In the genomic region with DNA sequence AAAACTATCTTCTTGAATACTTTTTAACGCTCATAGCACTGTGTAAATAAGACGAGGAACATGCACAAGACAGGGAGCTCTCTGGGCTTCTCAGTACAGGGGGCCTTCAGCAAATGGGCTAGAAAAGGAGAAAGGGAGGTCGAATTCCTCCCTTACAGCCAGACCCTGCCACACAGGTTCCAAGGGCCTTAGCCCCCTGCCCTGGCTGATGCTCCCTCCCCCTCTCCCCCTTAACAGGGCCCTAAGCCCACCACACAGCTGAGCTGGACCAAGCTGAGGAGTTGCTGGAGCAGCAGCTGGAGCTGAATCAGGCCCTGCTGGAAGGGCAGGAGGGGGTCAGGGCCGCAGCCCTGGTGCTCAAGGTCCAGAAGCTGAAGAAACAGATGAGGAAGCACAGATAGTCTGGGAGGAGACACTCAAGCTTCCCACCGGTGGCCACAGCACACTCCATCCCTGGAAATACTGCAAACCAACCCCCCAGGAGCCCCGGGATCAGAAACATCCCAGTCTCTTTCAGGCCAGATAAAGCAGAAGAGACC, we compare ENCODE assay signal across 22 cellular contexts.
DNase-seq lines count a peak whose midpoint lies in the region; ATAC-seq and TF ChIP-seq lines count a peak whose summit lies in the region.
"Had no signal": no experiment of that assay in that cellular context is flagged by ENCODE, and none has a peak within 500 bp of the region (broad histone marks: within the 10 kb centered on the region; RNA-seq: fewer than 3 reads in every experiment).

No MANE protein-coding gene starts in this region.

- H3K36me3 ChIP-seq in ovary: no peaks in the 10 kb centered on the region

- no peak for ATAC-seq in right cardiac atrium
- ATAC-seq: Panc1 had no signal

- 58% methylated on average over 6 of the region's 6 CpGs for WGBS in right cardiac atrium
- WGBS in ovary, 3 donors: 12 to 25% (median 19%) methylated on average over 6 of the region's 6 CpGs

- no peak for TF ChIP-seq POLR2A in ovary (IDR thresholded peaks at IDR 0.05)

- no peak overlapping the region for H3K4me3 ChIP-seq in right cardiac atrium (ENCODE audit: low read length)
- H3K4me3 ChIP-seq in ovary: no peak overlapping the region

- TF ChIP-seq EP300 in ovary (IDR thresholded peaks at IDR 0.05): no peak

- intact Hi-C loops in right cardiac atrium (cut with DNase I): no loop called here
- intact Hi-C loops in cardiac septum (cut with DNase I): no loop called here
- intact Hi-C loops in ovary (cut with DNase I): no loop called here

- no peak overlapping the region for H3K27ac ChIP-seq in right cardiac atrium (ENCODE audit: low read length)
- no peak overlapping the region for H3K27ac ChIP-seq in ovary
- H3K27ac ChIP-seq: C4-2B had no signal

- no peaks in the 10 kb centered on the region for H3K27me3 ChIP-seq in right cardiac atrium (ENCODE audit: control insufficient read depth, insufficient read depth)
- H3K27me3 ChIP-seq in ovary: no peaks in the 10 kb centered on the region

- no peaks in the 10 kb centered on the region for H3K4me1 ChIP-seq in right cardiac atrium (ENCODE audit: control insufficient read depth, insufficient read depth, low read length)
- H3K4me1 ChIP-seq in ovary (ENCODE audit: insufficient read depth): peaks cover 6% of the 10 kb centered on the region

- TF ChIP-seq CTCF in ovary (IDR thresholded peaks at IDR 0.05): no peak

- H3K9me3 ChIP-seq in right cardiac atrium (ENCODE audit: control insufficient read depth, low read length) (no peaks in the 10 kb centered on the region), ovary (no peaks in the 10 kb centered on the region)

- peak in 2 of 3 donors; percentile 20 to 25 for DNase-seq in right cardiac atrium
- no peak for DNase-seq in cardiac septum (ENCODE audit: low spot score)
- peak; percentile 4 for DNase-seq in left kidney (ENCODE audit: low read depth, low spot score)
- peak; percentile 30 to 67 (median 31) for DNase-seq in ovary
- DNase-seq in hippocampal formation (lab: John Stamatoyannopoulos, UW): no peak
- no peak for DNase-seq in NCI-H345 treated with DMSO at 0.1 percent for 48 hours (lab: John Stamatoyannopoulos, UW; ENCODE audit: unreplicated experiment)
- no peak for DNase-seq in SKM-1 treated with dmso at 0.1 percent for 144 hours (lab: John Stamatoyannopoulos, UW; ENCODE audit: unreplicated experiment)
- DNase-seq in stimulated activated naive CD4-positive, alpha-beta T cell (lab: John Stamatoyannopoulos, UW): no peak
- DNase-seq: Calu3; CD8-positive, alpha-beta memory T cell; DMS153; GOT3; Karpas-422; MV-4-11; NCI-H1105 treated with DMSO at 0.1 percent for 48 hours; NCI-H1694; NCI-H2081; NCI-H446 treated with DMSO at 0.1 percent for 48 hours; NCI-H526 treated with DMSO at 0.1 percent for 48 hours; SIG-M5 had no signal

Comparison
In these comparisons a context has a peak if more than half of its experiments do, and no peak if none do; other contexts are left out.
1. DNase-seq: peak in right cardiac atrium (2 of 3), left kidney (single experiment) and ovary (5 of 5); none in cardiac septum (single experiment), hippocampal formation (0 of 2), NCI-H345 treated with DMSO at 0.1 percent for 48 hours (single experiment), SKM-1 treated with dmso at 0.1 percent for 144 hours (single experiment) and stimulated activated naive CD4-positive, alpha-beta T cell (0 of 6).